In the genomic region with DNA sequence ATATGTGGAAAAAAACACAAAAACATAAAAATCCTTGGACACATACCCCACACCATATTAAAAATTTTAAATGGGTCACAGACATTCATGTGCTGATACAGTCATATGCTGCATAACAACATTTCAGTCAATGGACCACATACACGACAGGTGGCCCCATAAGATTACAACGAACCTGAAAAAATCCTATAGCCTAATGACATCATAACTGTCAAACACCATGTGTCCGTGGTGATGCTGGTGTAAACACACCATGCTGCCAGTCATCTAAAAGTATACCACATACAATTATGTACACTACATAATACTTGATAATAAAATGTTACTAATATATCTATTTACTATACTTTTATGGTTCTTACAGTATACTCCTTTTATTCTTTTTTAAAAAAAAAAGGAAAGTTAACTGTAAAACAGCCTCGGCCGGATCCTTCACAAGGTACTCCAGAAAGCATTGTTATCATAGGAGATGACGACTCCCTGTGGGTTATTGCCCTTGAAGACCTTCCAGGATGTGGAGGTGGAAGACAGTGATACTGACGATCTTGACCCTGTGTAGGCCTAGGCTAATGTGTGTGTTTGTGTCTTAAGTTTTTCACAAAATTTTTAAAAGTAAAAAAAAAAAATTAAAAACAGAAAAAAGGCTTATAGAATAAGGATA, we compare ENCODE assay signal across 1 cellular context.
A peak's percentile ranks its signal among the peaks of the same experiment; 100 is the strongest.
TF ChIP-seq lines count a peak whose summit lies in the region.

No MANE protein-coding gene starts in this region.

TF ChIP-seq in K562, 482 proteins besides CTCF, POLR2A, EP300 and RAD21 (continued from another document and continues in another):
- TF ChIP-seq, protein P1, sequence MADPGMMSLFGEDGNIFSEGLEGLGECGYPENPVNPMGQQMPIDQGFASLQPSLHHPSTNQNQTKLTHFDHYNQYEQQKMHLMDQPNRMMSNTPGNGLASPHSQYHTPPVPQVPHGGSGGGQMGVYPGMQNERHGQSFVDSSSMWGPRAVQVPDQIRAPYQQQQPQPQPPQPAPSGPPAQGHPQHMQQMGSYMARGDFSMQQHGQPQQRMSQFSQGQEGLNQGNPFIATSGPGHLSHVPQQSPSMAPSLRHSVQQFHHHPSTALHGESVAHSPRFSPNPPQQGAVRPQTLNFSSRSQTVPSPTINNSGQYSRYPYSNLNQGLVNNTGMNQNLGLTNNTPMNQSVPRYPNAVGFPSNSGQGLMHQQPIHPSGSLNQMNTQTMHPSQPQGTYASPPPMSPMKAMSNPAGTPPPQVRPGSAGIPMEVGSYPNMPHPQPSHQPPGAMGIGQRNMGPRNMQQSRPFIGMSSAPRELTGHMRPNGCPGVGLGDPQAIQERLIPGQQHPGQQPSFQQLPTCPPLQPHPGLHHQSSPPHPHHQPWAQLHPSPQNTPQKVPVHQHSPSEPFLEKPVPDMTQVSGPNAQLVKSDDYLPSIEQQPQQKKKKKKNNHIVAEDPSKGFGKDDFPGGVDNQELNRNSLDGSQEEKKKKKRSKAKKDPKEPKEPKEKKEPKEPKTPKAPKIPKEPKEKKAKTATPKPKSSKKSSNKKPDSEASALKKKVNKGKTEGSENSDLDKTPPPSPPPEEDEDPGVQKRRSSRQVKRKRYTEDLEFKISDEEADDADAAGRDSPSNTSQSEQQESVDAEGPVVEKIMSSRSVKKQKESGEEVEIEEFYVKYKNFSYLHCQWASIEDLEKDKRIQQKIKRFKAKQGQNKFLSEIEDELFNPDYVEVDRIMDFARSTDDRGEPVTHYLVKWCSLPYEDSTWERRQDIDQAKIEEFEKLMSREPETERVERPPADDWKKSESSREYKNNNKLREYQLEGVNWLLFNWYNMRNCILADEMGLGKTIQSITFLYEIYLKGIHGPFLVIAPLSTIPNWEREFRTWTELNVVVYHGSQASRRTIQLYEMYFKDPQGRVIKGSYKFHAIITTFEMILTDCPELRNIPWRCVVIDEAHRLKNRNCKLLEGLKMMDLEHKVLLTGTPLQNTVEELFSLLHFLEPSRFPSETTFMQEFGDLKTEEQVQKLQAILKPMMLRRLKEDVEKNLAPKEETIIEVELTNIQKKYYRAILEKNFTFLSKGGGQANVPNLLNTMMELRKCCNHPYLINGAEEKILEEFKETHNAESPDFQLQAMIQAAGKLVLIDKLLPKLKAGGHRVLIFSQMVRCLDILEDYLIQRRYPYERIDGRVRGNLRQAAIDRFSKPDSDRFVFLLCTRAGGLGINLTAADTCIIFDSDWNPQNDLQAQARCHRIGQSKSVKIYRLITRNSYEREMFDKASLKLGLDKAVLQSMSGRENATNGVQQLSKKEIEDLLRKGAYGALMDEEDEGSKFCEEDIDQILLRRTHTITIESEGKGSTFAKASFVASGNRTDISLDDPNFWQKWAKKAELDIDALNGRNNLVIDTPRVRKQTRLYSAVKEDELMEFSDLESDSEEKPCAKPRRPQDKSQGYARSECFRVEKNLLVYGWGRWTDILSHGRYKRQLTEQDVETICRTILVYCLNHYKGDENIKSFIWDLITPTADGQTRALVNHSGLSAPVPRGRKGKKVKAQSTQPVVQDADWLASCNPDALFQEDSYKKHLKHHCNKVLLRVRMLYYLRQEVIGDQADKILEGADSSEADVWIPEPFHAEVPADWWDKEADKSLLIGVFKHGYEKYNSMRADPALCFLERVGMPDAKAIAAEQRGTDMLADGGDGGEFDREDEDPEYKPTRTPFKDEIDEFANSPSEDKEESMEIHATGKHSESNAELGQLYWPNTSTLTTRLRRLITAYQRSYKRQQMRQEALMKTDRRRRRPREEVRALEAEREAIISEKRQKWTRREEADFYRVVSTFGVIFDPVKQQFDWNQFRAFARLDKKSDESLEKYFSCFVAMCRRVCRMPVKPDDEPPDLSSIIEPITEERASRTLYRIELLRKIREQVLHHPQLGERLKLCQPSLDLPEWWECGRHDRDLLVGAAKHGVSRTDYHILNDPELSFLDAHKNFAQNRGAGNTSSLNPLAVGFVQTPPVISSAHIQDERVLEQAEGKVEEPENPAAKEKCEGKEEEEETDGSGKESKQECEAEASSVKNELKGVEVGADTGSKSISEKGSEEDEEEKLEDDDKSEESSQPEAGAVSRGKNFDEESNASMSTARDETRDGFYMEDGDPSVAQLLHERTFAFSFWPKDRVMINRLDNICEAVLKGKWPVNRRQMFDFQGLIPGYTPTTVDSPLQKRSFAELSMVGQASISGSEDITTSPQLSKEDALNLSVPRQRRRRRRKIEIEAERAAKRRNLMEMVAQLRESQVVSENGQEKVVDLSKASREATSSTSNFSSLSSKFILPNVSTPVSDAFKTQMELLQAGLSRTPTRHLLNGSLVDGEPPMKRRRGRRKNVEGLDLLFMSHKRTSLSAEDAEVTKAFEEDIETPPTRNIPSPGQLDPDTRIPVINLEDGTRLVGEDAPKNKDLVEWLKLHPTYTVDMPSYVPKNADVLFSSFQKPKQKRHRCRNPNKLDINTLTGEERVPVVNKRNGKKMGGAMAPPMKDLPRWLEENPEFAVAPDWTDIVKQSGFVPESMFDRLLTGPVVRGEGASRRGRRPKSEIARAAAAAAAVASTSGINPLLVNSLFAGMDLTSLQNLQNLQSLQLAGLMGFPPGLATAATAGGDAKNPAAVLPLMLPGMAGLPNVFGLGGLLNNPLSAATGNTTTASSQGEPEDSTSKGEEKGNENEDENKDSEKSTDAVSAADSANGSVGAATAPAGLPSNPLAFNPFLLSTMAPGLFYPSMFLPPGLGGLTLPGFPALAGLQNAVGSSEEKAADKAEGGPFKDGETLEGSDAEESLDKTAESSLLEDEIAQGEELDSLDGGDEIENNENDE (IDR thresholded peaks at IDR 0.05; ENCODE audit: low read depth, low read length): no peak
- TF ChIP-seq ZNF146 (CRISPR knock-in tag; IDR thresholded peaks at IDR 0.05; ENCODE audit: unreplicated experiment): no peak
- TF ChIP-seq ADNP (tag; IDR thresholded peaks at IDR 0.05): no peak
- TF ChIP-seq RB1 (IDR thresholded peaks at IDR 0.05; ENCODE audit: low read depth): no peak
- 0 out of 2 replicates have a peak, but pooled peaks have one; percentile 43 for TF ChIP-seq SMARCA4 (IDR thresholded peaks at IDR 0.05)
- TF ChIP-seq, protein P2, sequence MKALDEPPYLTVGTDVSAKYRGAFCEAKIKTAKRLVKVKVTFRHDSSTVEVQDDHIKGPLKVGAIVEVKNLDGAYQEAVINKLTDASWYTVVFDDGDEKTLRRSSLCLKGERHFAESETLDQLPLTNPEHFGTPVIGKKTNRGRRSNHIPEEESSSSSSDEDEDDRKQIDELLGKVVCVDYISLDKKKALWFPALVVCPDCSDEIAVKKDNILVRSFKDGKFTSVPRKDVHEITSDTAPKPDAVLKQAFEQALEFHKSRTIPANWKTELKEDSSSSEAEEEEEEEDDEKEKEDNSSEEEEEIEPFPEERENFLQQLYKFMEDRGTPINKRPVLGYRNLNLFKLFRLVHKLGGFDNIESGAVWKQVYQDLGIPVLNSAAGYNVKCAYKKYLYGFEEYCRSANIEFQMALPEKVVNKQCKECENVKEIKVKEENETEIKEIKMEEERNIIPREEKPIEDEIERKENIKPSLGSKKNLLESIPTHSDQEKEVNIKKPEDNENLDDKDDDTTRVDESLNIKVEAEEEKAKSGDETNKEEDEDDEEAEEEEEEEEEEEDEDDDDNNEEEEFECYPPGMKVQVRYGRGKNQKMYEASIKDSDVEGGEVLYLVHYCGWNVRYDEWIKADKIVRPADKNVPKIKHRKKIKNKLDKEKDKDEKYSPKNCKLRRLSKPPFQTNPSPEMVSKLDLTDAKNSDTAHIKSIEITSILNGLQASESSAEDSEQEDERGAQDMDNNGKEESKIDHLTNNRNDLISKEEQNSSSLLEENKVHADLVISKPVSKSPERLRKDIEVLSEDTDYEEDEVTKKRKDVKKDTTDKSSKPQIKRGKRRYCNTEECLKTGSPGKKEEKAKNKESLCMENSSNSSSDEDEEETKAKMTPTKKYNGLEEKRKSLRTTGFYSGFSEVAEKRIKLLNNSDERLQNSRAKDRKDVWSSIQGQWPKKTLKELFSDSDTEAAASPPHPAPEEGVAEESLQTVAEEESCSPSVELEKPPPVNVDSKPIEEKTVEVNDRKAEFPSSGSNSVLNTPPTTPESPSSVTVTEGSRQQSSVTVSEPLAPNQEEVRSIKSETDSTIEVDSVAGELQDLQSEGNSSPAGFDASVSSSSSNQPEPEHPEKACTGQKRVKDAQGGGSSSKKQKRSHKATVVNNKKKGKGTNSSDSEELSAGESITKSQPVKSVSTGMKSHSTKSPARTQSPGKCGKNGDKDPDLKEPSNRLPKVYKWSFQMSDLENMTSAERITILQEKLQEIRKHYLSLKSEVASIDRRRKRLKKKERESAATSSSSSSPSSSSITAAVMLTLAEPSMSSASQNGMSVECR (CRISPR knock-in tag; IDR thresholded peaks at IDR 0.05): no peak
- no peak for TF ChIP-seq ZNF184 (CRISPR knock-in tag; IDR thresholded peaks at IDR 0.05)
- TF ChIP-seq ZNF239 (CRISPR knock-in tag; IDR thresholded peaks at IDR 0.05): no peak
- peak; percentile 80 for TF ChIP-seq CREM (IDR thresholded peaks at IDR 0.05; ENCODE audit: low read depth)
- TF ChIP-seq, protein P3, sequence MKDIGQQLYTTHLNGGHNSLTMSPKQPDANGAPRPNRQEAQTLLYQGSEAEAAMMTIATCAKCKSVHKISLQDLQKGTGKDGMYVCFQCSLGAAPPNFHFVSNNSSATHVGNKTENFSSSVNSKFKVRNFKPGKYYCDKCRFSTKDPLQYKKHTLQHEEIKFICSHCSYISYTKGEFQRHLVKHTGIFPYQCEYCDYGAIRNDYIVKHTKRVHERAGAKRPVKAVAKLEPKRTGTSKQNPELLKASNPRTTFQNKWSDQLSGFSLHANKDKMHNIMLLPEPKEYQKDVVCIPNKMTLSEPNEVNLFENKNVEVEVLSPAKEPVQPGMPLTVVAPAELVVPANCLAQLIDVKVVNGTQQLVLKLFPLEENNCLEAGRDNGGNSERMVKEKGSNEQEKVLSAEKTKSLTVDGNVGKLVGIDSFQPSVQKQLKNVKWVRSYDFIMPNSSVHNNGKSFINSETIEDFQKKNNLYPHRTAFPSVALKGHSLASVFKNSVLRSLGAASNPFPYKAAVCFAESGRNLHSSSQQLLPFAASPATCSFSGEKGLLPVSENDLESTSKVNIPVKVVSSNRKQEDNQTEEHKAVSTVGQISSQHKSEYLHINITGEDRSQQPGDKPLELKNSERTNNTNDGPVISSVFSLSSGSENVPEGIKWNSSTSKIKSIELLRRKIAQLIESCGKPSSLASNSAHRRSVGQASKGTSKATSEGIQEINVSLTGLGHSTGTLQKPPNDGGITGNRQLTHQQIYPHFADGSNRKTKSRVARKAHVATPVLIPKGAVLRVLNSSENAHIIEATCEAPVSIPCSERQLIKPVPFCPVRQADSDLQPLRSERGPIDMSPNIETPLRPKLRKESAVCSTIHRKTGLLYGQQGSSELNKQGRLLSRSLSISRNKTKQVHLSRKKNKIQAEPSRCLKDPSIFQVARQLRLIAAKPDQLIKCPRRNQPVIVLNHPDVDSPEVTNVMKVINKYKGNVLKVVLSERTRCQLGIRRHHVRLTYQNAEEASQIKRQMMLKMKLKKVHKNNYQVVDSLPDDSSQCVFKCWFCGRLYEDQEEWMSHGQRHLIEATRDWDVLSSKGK (CRISPR knock-in tag; IDR thresholded peaks at IDR 0.05): no peak
- TF ChIP-seq STAG1 (CRISPR knock-in tag; IDR thresholded peaks at IDR 0.05; ENCODE audit: borderline replicate concordance): no peak
- TF ChIP-seq, protein P4, sequence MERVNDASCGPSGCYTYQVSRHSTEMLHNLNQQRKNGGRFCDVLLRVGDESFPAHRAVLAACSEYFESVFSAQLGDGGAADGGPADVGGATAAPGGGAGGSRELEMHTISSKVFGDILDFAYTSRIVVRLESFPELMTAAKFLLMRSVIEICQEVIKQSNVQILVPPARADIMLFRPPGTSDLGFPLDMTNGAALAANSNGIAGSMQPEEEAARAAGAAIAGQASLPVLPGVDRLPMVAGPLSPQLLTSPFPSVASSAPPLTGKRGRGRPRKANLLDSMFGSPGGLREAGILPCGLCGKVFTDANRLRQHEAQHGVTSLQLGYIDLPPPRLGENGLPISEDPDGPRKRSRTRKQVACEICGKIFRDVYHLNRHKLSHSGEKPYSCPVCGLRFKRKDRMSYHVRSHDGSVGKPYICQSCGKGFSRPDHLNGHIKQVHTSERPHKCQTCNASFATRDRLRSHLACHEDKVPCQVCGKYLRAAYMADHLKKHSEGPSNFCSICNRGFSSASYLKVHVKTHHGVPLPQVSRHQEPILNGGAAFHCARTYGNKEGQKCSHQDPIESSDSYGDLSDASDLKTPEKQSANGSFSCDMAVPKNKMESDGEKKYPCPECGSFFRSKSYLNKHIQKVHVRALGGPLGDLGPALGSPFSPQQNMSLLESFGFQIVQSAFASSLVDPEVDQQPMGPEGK (CRISPR knock-in tag; IDR thresholded peaks at IDR 0.05; ENCODE audit: borderline replicate concordance): no peak
